In genomic region chr17:60157487-60158040, GRCh38 we compare ENCODE assay signal across 1 cellular context.
TF ChIP-seq lines count a peak whose summit lies in the region.

No MANE protein-coding gene starts in this region.

TF ChIP-seq in GM23338, 12 proteins besides CTCF, POLR2A, EP300 and RAD21 (continued from another document):
- TF ChIP-seq ZNF462 (CRISPR knock-in tag; IDR thresholded peaks at IDR 0.05) (no peak), ZNF331 (CRISPR knock-in tag; IDR thresholded peaks at IDR 0.05; ENCODE audit: low read depth) (no peak), JUNB (IDR thresholded peaks at IDR 0.05; ENCODE audit: unreplicated experiment) (no peak), POLR2AphosphoS5 (IDR thresholded peaks at IDR 0.05; ENCODE audit: low read depth) (no peak), STAT1 (IDR thresholded peaks at IDR 0.05; ENCODE audit: unreplicated experiment) (no peak), CREB1 (CRISPR knock-in tag; IDR thresholded peaks at IDR 0.05; ENCODE audit: low read depth) (no peak)
